Comparison of ENCODE assay signal across 15 cellular contexts in genomic region chr11:74675761-74676160, GRCh38.
DNase-seq lines count a peak whose midpoint lies in the region; ATAC-seq, FAIRE-seq and TF ChIP-seq lines count a peak whose summit lies in the region.
"Had no signal": no experiment of that assay in that cellular context is flagged by ENCODE, and none has a peak within 500 bp of the region (broad histone marks: within the 10 kb centered on the region; RNA-seq: fewer than 3 reads in every experiment).

No MANE protein-coding gene starts in this region.

- H3K27me3 ChIP-seq in WERI-Rb-1 (ENCODE audit: insufficient read depth, low read depth, severe bottlenecking): no peaks in the 10 kb centered on the region

- H3K4me3 ChIP-seq in WERI-Rb-1 (ENCODE audit: low read depth, low read length) (no peak overlapping the region), retinal pigment epithelial cell (ENCODE audit: low read length) (no peak overlapping the region)

- no peak for TF ChIP-seq CTCF in D721Med (IDR thresholded peaks at IDR 0.05; ENCODE audit: insufficient read depth, missing control alignments)
- TF ChIP-seq CTCF in WERI-Rb-1 (IDR thresholded peaks at IDR 0.05; ENCODE audit: low read depth, low read length): no peak
- no peak for TF ChIP-seq CTCF in retinal pigment epithelial cell (conservative IDR thresholded peaks at IDR 0.05; ENCODE audit: low read depth, low read length)

- no peaks in the 10 kb centered on the region for H3K36me3 ChIP-seq in WERI-Rb-1

- ATAC-seq in GM21619 (IDR thresholded peaks at IDR 0.05; ENCODE audit: unreplicated experiment) (no peak), GM19452 (IDR thresholded peaks at IDR 0.05; ENCODE audit: unreplicated experiment) (no peak)
- ATAC-seq: HepG2 had no signal

- no peak overlapping the region; the same call in 1 of the 2 replicates for H3K27ac ChIP-seq in WERI-Rb-1

- no peak for FAIRE-seq in D721Med (lab: Jason Lieb, UNC)
- no peak for FAIRE-seq in urothelium cell line (lab: Jason Lieb, UNC)
- FAIRE-seq: HepG2, HTR-8/SVneo had no signal

- H3K9me3 ChIP-seq in WERI-Rb-1 (ENCODE audit: severe bottlenecking): peaks cover 9% of the 10 kb centered on the region
- H3K9me3 ChIP-seq: Caco-2 had no signal

- DNase-seq in D721Med (ENCODE audit: insufficient read length, low spot score) (peak; percentile 78), NCI-H524 (lab: John Stamatoyannopoulos, UW) (peak; percentile 17 to 46), WERI-Rb-1 (peak; percentile 83), retinal pigment epithelial cell (ENCODE audit: low read depth) (peak; percentile 75), NCI-H1930 (lab: John Stamatoyannopoulos, UW) (no peak), urothelium cell line (ENCODE audit: low spot score) (no peak)
- DNase-seq: Caco-2; CD8-positive, alpha-beta memory T cell; DMS 273 treated with DMSO at 0.1 percent for 48 hours; GOT3; H9 had no signal

Comparison
In these comparisons a context has a peak if more than half of its experiments do, and no peak if none do; other contexts are left out.
1. DNase-seq: peak in D721Med (single experiment), NCI-H524 (2 of 2), WERI-Rb-1 (single experiment) and retinal pigment epithelial cell (single experiment); none in NCI-H1930 (0 of 2) and urothelium cell line (single experiment).